26 cellular contexts compared by ENCODE assay signal in genomic region chr11:113644605-113645004, GRCh38.
DNase-seq lines count a peak whose midpoint lies in the region; ATAC-seq and TF ChIP-seq lines count a peak whose summit lies in the region.
"Had no signal": no experiment of that assay in that cellular context is flagged by ENCODE, and none has a peak within 500 bp of the region (broad histone marks: within the 10 kb centered on the region; RNA-seq: fewer than 3 reads in every experiment).

No MANE protein-coding gene starts in this region.

- no peaks in the 10 kb centered on the region for H3K36me3 Mint-ChIP-seq in Caco-2 (ENCODE audit: insufficient read depth, unreplicated experiment)
- H3K36me3 Mint-ChIP-seq in MCF 10A (ENCODE audit: insufficient read depth, unreplicated experiment): no peaks in the 10 kb centered on the region
- H3K36me3 Mint-ChIP-seq: CD8-positive, alpha-beta T cell had no signal

- peak overlapping the region; percentile 37 for H3K27ac Mint-ChIP-seq in Caco-2 (ENCODE audit: unreplicated experiment)
- H3K27ac Mint-ChIP-seq in MCF 10A (ENCODE audit: low read depth, unreplicated experiment): no peak overlapping the region
- H3K27ac Mint-ChIP-seq: CD8-positive, alpha-beta T cell had no signal

- CTCF ChIA-PET in Caco-2 (lab: Charles Lee) (interaction anchor here (1.1 kb wide), 1 partner anchor 81 kb away, joined by 3 read pairs; no protein-coding TSS in a partner anchor), MCF 10A (lab: Yijun Ruan, JAX) (interaction anchor here (0.6 kb wide), 1 partner anchor 368 kb away, joined by 3 read pairs; no protein-coding TSS in a partner anchor)

- peaks cover 31% of the 10 kb centered on the region for H3K4me1 ChIP-seq in BE2C
- peaks cover 31% of the 10 kb centered on the region for H3K4me1 ChIP-seq in Caco-2
- H3K4me1 ChIP-seq in right cardiac atrium (ENCODE audit: control insufficient read depth, insufficient read depth, low read length): no peaks in the 10 kb centered on the region

- peak; percentile 27; the same call in 1 of the 2 replicates for TF ChIP-seq CTCF in BE2C (IDR thresholded peaks at IDR 0.05; ENCODE audit: low read depth, low read length)
- no peak for TF ChIP-seq CTCF in Caco-2 (IDR thresholded peaks at IDR 0.05; ENCODE audit: insufficient read depth in 1 of 2, low read depth in 1 of 2, low read length in 1 of 2, severe bottlenecking in 1 of 2, unreplicated experiment in 1 of 2)
- TF ChIP-seq CTCF in MCF 10A (IDR thresholded peaks at IDR 0.05; ENCODE audit: unreplicated experiment): no peak

- intact Hi-C loops in Caco-2 (cut with micrococcal nuclease; ENCODE audit: unreplicated experiment) (no loop called here), right cardiac atrium (cut with DNase I) (no loop called here), MCF 10A (cut with micrococcal nuclease) (no loop called here)

- no peak overlapping the region for H3K4me3 Mint-ChIP-seq in Caco-2 (ENCODE audit: unreplicated experiment)
- no peak overlapping the region for H3K4me3 Mint-ChIP-seq in MCF 10A (ENCODE audit: unreplicated experiment)
- H3K4me3 Mint-ChIP-seq: CD8-positive, alpha-beta T cell had no signal

- H3K4me1 Mint-ChIP-seq in Caco-2 (ENCODE audit: low read depth, unreplicated experiment) (peaks cover 35% of the 10 kb centered on the region), MCF 10A (ENCODE audit: insufficient read depth, unreplicated experiment) (no peaks in the 10 kb centered on the region)

- WGBS in right cardiac atrium: 47% methylated on average over 3 of the region's 3 CpGs

- no peaks in the 10 kb centered on the region for H3K27me3 ChIP-seq in BE2C
- H3K27me3 ChIP-seq in Caco-2 (replicated peaks; ENCODE audit: control insufficient read depth, insufficient read depth, low read length): no peaks in the 10 kb centered on the region
- no peaks in the 10 kb centered on the region for H3K27me3 ChIP-seq in right cardiac atrium (ENCODE audit: control insufficient read depth, insufficient read depth)

- no peaks in the 10 kb centered on the region for H3K27me3 Mint-ChIP-seq in Caco-2 (ENCODE audit: insufficient read depth, unreplicated experiment)
- no peaks in the 10 kb centered on the region for H3K27me3 Mint-ChIP-seq in MCF 10A (ENCODE audit: insufficient read depth, unreplicated experiment)

- peak; percentile 55 to 73 for ATAC-seq in right cardiac atrium
- ATAC-seq: CD8-positive, alpha-beta T cell; HCT116; PC-3 had no signal

- H3K4me3 ChIP-seq in BE2C (ENCODE audit: low read depth, low read length) (no peak overlapping the region), Caco-2 (ENCODE audit: low read depth, low read length) (no peak overlapping the region), right cardiac atrium (ENCODE audit: low read length) (no peak overlapping the region)
- H3K4me3 ChIP-seq: SK-N-MC had no signal

- H3K36me3 ChIP-seq in BE2C (no peaks in the 10 kb centered on the region), Caco-2 (ENCODE audit: control insufficient read depth, insufficient read depth, low read length) (no peaks in the 10 kb centered on the region)

- BruUV-seq in Caco-2 (replicated peaks; lab: Mats Ljungman, UMichigan) (no TSS peak), MCF 10A (replicated peaks; lab: Mats Ljungman, UMichigan) (no TSS peak)

- POLR2A ChIA-PET in Caco-2 (lab: Charles Lee) (no interaction called here), MCF 10A (lab: Yijun Ruan, JAX) (no interaction called here)

- H3K9me3 ChIP-seq in BE2C: peaks cover 5% of the 10 kb centered on the region; the same call in 1 of the 2 replicates
- H3K9me3 ChIP-seq in Caco-2: peaks cover 10% of the 10 kb centered on the region; the same call in 1 of the 2 replicates
- no peaks in the 10 kb centered on the region for H3K9me3 ChIP-seq in right cardiac atrium (ENCODE audit: control insufficient read depth, low read length)

- H3K27ac ChIP-seq in right cardiac atrium (ENCODE audit: low read length) (no peak overlapping the region), caudate nucleus (ENCODE audit: low read depth, low read length) (no peak overlapping the region)
- H3K27ac ChIP-seq: C4-2B, KMS-11, SK-N-MC had no signal

- DNase-seq in BE2C (peak; percentile 77), Caco-2 (no peak), SK-N-DZ (ENCODE audit: low spot score) (peak; percentile 87), right cardiac atrium (no peak), caudate nucleus (lab: John Stamatoyannopoulos, UW) (no peak), MCF 10A (ENCODE audit: unreplicated experiment) (no peak), SIG-M5 (lab: John Stamatoyannopoulos, UW) (no peak)
- DNase-seq: CD8-positive, alpha-beta T cell; DMS 273 treated with DMSO at 0.1 percent for 48 hours; DMS79; EL; GF-D8; IMR-90; NCI-H1048; NCI-H1417; NCI-H1694; NCI-H2029 treated with DMSO at 0.1 percent for 48 hours; NCI-H2227 treated with DMSO at 0.1 percent for 48 hours; NCI-H510A; NCI-H748 treated with DMSO at 0.1 percent for 48 hours; PC-3; SHP77 had no signal

- H3K9me3 Mint-ChIP-seq in Caco-2 (ENCODE audit: unreplicated experiment) (peaks cover 21% of the 10 kb centered on the region), MCF 10A (ENCODE audit: unreplicated experiment) (peaks cover 6% of the 10 kb centered on the region)
- H3K9me3 Mint-ChIP-seq: CD8-positive, alpha-beta T cell had no signal

Comparison
In these comparisons a context has a peak if more than half of its experiments do, and no peak if none do; other contexts are left out.
1. DNase-seq: peak in BE2C (single experiment) and SK-N-DZ (single experiment); none in Caco-2 (0 of 2), right cardiac atrium (0 of 3), caudate nucleus (0 of 61), MCF 10A (single experiment) and SIG-M5 (single experiment).